Comparison of ENCODE assay signal across 15 cellular contexts in genomic region chr5:172895549-172895948, GRCh38.
A peak's percentile ranks its signal among the peaks of the same experiment; 100 is the strongest.
DNase-seq lines count a peak whose midpoint lies in the region; ATAC-seq and TF ChIP-seq lines count a peak whose summit lies in the region.
"Had no signal": no experiment of that assay in that cellular context is flagged by ENCODE, and none has a peak within 500 bp of the region (broad histone marks: within the 10 kb centered on the region; RNA-seq: fewer than 3 reads in every experiment).

No MANE protein-coding gene starts in this region.

- H3K27ac ChIP-seq in thyroid gland, result peak overlapping the region in 2 of 3 donors; percentile 8 to 89
- H3K27ac ChIP-seq: SK-N-MC had no signal

- H3K9me3 Mint-ChIP-seq in activated T-cell treated with anti-CD3 and anti-CD28 coated beads, Interleukin-2, amount 50 U/mL, for 24 hours, result no peaks in the 10 kb centered on the region
- H3K9me3 Mint-ChIP-seq in central memory CD8-positive, alpha-beta T cell, result no peaks in the 10 kb centered on the region
- no peaks in the 10 kb centered on the region for H3K9me3 Mint-ChIP-seq in naive B cell
- H3K9me3 Mint-ChIP-seq: CD8-positive, alpha-beta memory T cell; naive thymus-derived CD4-positive, alpha-beta T cell had no signal

- no peak overlapping the region for H3K4me3 ChIP-seq in thyroid gland (replicated peaks in 1 of 3)
- H3K4me3 ChIP-seq: dorsolateral prefrontal cortex, SK-N-MC had no signal

- no peaks in the 10 kb centered on the region for H3K27me3 Mint-ChIP-seq in activated T-cell treated with anti-CD3 and anti-CD28 coated beads, Interleukin-2, amount 50 U/mL, for 24 hours
- no peaks in the 10 kb centered on the region for H3K27me3 Mint-ChIP-seq in central memory CD8-positive, alpha-beta T cell
- no peaks in the 10 kb centered on the region for H3K27me3 Mint-ChIP-seq in naive B cell
- H3K27me3 Mint-ChIP-seq: CD8-positive, alpha-beta memory T cell; naive thymus-derived CD4-positive, alpha-beta T cell had no signal

- peaks cover 7% of the 10 kb centered on the region for H3K4me1 Mint-ChIP-seq in activated T-cell treated with anti-CD3 and anti-CD28 coated beads, Interleukin-2, amount 50 U/mL, for 24 hours (ENCODE audit: low read depth)
- H3K4me1 Mint-ChIP-seq in central memory CD8-positive, alpha-beta T cell, result peaks cover 21% of the 10 kb centered on the region
- H3K4me1 Mint-ChIP-seq in naive B cell, result peaks cover 0 to 8% (median 0%) of the 10 kb centered on the region in 3 donors

- TF ChIP-seq CTCF in thyroid gland (IDR thresholded peaks at IDR 0.05), result no peak

- intact Hi-C loops in thyroid gland (cut with DNase I), result no loop called here

- no peak for ATAC-seq in central memory CD8-positive, alpha-beta T cell (replicated peaks; ENCODE audit: extremely low read depth, poor library complexity, severe bottlenecking)
- ATAC-seq in naive B cell (ENCODE audit: low read depth in 2 of 2) (no peak), HG03521 (IDR thresholded peaks at IDR 0.05; ENCODE audit: unreplicated experiment) (no peak)
- ATAC-seq: naive thymus-derived CD4-positive, alpha-beta T cell had no signal

- TF ChIP-seq POLR2A in thyroid gland (IDR thresholded peaks at IDR 0.05), result no peak

- no peak overlapping the region for H3K4me3 Mint-ChIP-seq in activated T-cell treated with anti-CD3 and anti-CD28 coated beads, Interleukin-2, amount 50 U/mL, for 24 hours
- H3K4me3 Mint-ChIP-seq in central memory CD8-positive, alpha-beta T cell, result no peak overlapping the region
- peak overlapping the region in 2 of 8 donors; percentile 32 to 44 for H3K4me3 Mint-ChIP-seq in naive B cell
- H3K4me3 Mint-ChIP-seq: naive thymus-derived CD4-positive, alpha-beta T cell had no signal

- DNase-seq in activated T-cell treated with anti-CD3 and anti-CD28 coated beads, Interleukin-2, amount 50 U/mL, for 24 hours, result no peak
- DNase-seq in activated T-cell treated with anti-CD3 and anti-CD28 coated beads for 4 hours (no peak), naive B cell (no peak), thyroid gland (no peak), COR-L47 (lab: John Stamatoyannopoulos, UW) (no peak), foreskin melanocyte (no peak)
- DNase-seq in central memory CD8-positive, alpha-beta T cell (ENCODE audit: low spot score in 2 of 2), result no peak
- DNase-seq: activated CD4-positive, alpha-beta T cell treated with anti-CD3 and anti-CD28 coated beads, Interleukin-2, amount 50 U/mL, for 1 hour; activated T-cell treated with anti-CD3 and anti-CD28 coated beads, Interleukin-2, amount 50 U/mL, for 48 hours; CD8-positive, alpha-beta memory T cell; dorsolateral prefrontal cortex; naive thymus-derived CD4-positive, alpha-beta T cell; NCI-H510A treated with DMSO at 0.1 percent for 48 hours had no signal

- no peaks in the 10 kb centered on the region for H3K36me3 ChIP-seq in thyroid gland

- 94 to 99% methylated on average over 4 of the region's 4 CpGs for WGBS in thyroid gland, 2 donors

- no peaks in the 10 kb centered on the region for H3K27me3 ChIP-seq in thyroid gland
- H3K27me3 ChIP-seq: dorsolateral prefrontal cortex had no signal

- peaks cover 31% of the 10 kb centered on the region for H3K36me3 Mint-ChIP-seq in activated T-cell treated with anti-CD3 and anti-CD28 coated beads, Interleukin-2, amount 50 U/mL, for 24 hours (ENCODE audit: low read depth)
- H3K36me3 Mint-ChIP-seq in central memory CD8-positive, alpha-beta T cell (ENCODE audit: insufficient read depth), result peaks cover 7% of the 10 kb centered on the region
- H3K36me3 Mint-ChIP-seq in naive B cell, result peaks cover 11 to 19% of the 10 kb centered on the region in 2 donors

- H3K9me3 ChIP-seq in thyroid gland, result no peaks in the 10 kb centered on the region

- peak overlapping the region; percentile 1 for H3K27ac Mint-ChIP-seq in activated T-cell treated with anti-CD3 and anti-CD28 coated beads, Interleukin-2, amount 50 U/mL, for 24 hours
- H3K27ac Mint-ChIP-seq in central memory CD8-positive, alpha-beta T cell (ENCODE audit: low read depth), result peak overlapping the region; percentile 89
- H3K27ac Mint-ChIP-seq in naive B cell, result peak overlapping the region in 4 of 6 donors; percentile 26 to 91 (median 66)

- peaks cover 32 to 54% of the 10 kb centered on the region in 2 donors for H3K4me1 ChIP-seq in thyroid gland

Comparison
In these comparisons a context has a peak if more than half of its experiments do, and no peak if none do; other contexts are left out.
1. H3K27ac Mint-ChIP-seq: peak in every context shown above with its lines; median percentile 89 in central memory CD8-positive, alpha-beta T cell; 66 in naive B cell; 1 in activated T-cell treated with anti-CD3 and anti-CD28 coated beads, Interleukin-2, amount 50 U/mL, for 24 hours.